8 cellular contexts compared by ENCODE assay signal in the genomic region with DNA sequence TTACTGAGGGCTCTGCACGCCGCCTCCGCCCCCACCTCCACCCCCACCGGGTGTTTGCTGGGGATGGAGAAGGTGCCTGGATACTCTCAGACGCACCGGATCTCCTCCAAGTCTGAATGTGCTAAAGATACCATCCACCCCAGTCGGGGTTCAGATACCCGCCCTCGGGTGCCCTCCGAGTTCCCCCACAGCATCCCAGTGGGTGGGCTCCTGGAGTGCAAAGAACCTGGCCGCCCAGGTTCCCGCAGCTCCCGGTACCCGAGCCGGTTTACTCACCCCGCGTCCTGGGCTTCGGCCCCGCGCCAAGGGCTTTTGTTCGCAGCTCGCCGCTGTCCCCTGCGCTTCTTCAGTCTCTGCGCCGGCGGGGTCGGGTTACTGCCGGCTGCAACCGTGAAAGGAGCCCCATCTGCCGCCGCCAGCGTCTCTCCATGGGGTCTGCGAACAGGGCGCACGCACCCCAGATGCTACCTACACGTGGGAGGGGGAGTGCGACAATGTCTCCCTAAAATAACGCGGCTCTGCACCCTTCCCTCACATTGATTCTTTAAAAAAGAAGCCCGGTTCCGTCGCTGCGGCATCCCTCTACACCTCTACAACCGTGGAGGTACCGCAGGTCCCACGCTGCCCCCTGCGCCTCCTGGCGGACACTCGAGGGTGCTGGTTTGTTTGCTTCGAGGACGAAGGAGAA.
DNase-seq lines count a peak whose midpoint lies in the region; ATAC-seq and TF ChIP-seq lines count a peak whose summit lies in the region.

A gene (minus strand): TSS at position 606 of the 688 bp plus-strand sequence. CDS start 1,249 bp downstream, outside the sequence.

- H3K4me3 ChIP-seq in OCI-LY1 (ENCODE audit: low read depth, low read length, poor library complexity, severe bottlenecking) (peak within 1 kb of the TSS; percentile 33), neuron (ENCODE audit: low read length) (peak within 1 kb of the TSS; percentile 82), stomach smooth muscle (ENCODE audit: low read length in 2 of 2) (peak within 1 kb of the TSS; percentile 34 to 62)

- no peaks in the 10 kb centered on the region for H3F3A ChIP-seq in OCI-LY1 (ENCODE audit: insufficient read depth, low read length)

- ATAC-seq in HG02884 (IDR thresholded peaks at IDR 0.05; ENCODE audit: unreplicated experiment) = no peak

- H4K20me1 ChIP-seq in OCI-LY1 (ENCODE audit: insufficient read depth, low read length) = no peaks in the 10 kb centered on the region

- peak; percentile 76 for TF ChIP-seq CTCF in OCI-LY1 (IDR thresholded peaks at IDR 0.05; ENCODE audit: low read length)

- DNase-seq in CD1c-positive myeloid dendritic cell (ENCODE audit: extremely low spot score) (peak; percentile 68), HK-2 (ENCODE audit: unreplicated experiment) (peak; percentile 48), activated T-helper 1 cell treated with Interleukin-2 at 50 U/mL for 16 hours (ENCODE audit: low read depth) (peak; percentile 50), fibroblast of peridontal ligament (ENCODE audit: extremely low read depth) (peak; percentile 42)

- no peaks in the 10 kb centered on the region for H3K9me2 ChIP-seq in OCI-LY1 (ENCODE audit: low read depth, low read length)

- H3K4me1 ChIP-seq in OCI-LY1 (ENCODE audit: insufficient read depth, low read length, severe bottlenecking) = no peaks in the 10 kb centered on the region
- H3K4me1 ChIP-seq in neuron (ENCODE audit: insufficient read depth, low read length) = peaks cover 12% of the 10 kb centered on the region
- peaks cover 34% of the 10 kb centered on the region for H3K4me1 ChIP-seq in stomach smooth muscle (ENCODE audit: control insufficient read depth, insufficient read depth, low read length)

- H3K36me3 ChIP-seq in OCI-LY1 (ENCODE audit: insufficient read depth, low read length) (no peaks in the 10 kb centered on the region), neuron (ENCODE audit: insufficient read depth, low read length) (peaks cover 31% of the 10 kb centered on the region), stomach smooth muscle (ENCODE audit: control insufficient read depth in 2 of 2, insufficient read depth in 2 of 2, low read length in 2 of 2) (no peaks in the 10 kb centered on the region)

- no peak within 1 kb of the TSS for H2AFZ ChIP-seq in OCI-LY1 (ENCODE audit: low read length)
- peak within 1 kb of the TSS; percentile 80 for H2AFZ ChIP-seq in neuron (ENCODE audit: low read depth, low read length)

- H3K27ac ChIP-seq in OCI-LY1 (ENCODE audit: low read depth, low read length, poor library complexity, severe bottlenecking) (no peak within 1 kb of the TSS), stomach smooth muscle (ENCODE audit: low read length) (no peak within 1 kb of the TSS)

- no peaks in the 10 kb centered on the region for H3K9me3 ChIP-seq in OCI-LY1 (ENCODE audit: low read length)
- H3K9me3 ChIP-seq in neuron (ENCODE audit: low read length) = peaks cover 17% of the 10 kb centered on the region
- H3K9me3 ChIP-seq in stomach smooth muscle (ENCODE audit: control insufficient read depth in 2 of 2, low read length in 2 of 2) = no peaks in the 10 kb centered on the region

- H3K4me2 ChIP-seq in OCI-LY1 (ENCODE audit: low read length) = peak within 1 kb of the TSS; percentile 35; the same call in 1 of the 2 replicates

- no peaks in the 10 kb centered on the region for H3K79me2 ChIP-seq in OCI-LY1 (ENCODE audit: insufficient read depth, low read length)

- H3K27me3 ChIP-seq in OCI-LY1 (ENCODE audit: insufficient read depth, low read length) (no peaks in the 10 kb centered on the region), neuron (ENCODE audit: insufficient read depth, low read length) (no peaks in the 10 kb centered on the region), stomach smooth muscle (ENCODE audit: control insufficient read depth in 1 of 2, insufficient read depth in 2 of 2, low read length in 2 of 2) (peaks cover 49 to 61% of the 10 kb centered on the region in 2 donors)

- no peak within 1 kb of the TSS for H3K9ac ChIP-seq in OCI-LY1 (ENCODE audit: low read length)
- H3K9ac ChIP-seq in stomach smooth muscle (ENCODE audit: low read length in 2 of 2) = no peak within 1 kb of the TSS
